Comparison of ENCODE assay signal across 34 cellular contexts in genomic region chr17:21300601-21301571, GRCh38. TPM values are rescaled to one million over a fixed set of nuclear protein-coding genes. Genes with fewer than 3 reads are reported as not detected.
A peak's percentile ranks its signal among the peaks of the same experiment; 100 is the strongest.
DNase-seq lines count a peak whose midpoint lies in the region; ATAC-seq, FAIRE-seq and TF ChIP-seq lines count a peak whose summit lies in the region.
"Had no signal": no experiment of that assay in that cellular context is flagged by ENCODE, and none has a peak within 500 bp of the region (broad histone marks: within the 10 kb centered on the region; RNA-seq: fewer than 3 reads in every experiment).

No MANE protein-coding gene starts in this region.

- H3K36me3 ChIP-seq in bronchial epithelial cell (ENCODE audit: control insufficient read depth, insufficient read depth, low read length), result peaks cover 26% of the 10 kb centered on the region
- H3K36me3 ChIP-seq in neuronal stem cell (replicated peaks in 1 of 2; ENCODE audit: control insufficient read depth in 2 of 2, insufficient read depth in 2 of 2, low read length in 2 of 2), result peaks cover 7 to 36% of the 10 kb centered on the region in 2 donors

- WGBS in neuronal stem cell (ENCODE audit: extremely low coverage in 2 of 2, insufficient read length in 2 of 2, insufficient replicate concordance in 1 of 2), 2 donors, result no CpG with 5 or more reads among the region's 31 CpGs

- H3K4me2 ChIP-seq in neuronal stem cell (ENCODE audit: insufficient read depth, low read length, poor library complexity, severe bottlenecking), result no peak overlapping the region
- H3K4me2 ChIP-seq: GM23338 had no signal

- H3K79me1 ChIP-seq in neuronal stem cell (ENCODE audit: low read depth, low read length), result peaks cover 5% of the 10 kb centered on the region

- H3K27ac Mint-ChIP-seq in natural killer cell treated with Interleukin-12 subunit alpha and Interleukin-12 subunit beta and Interleukin-15 and Interleukin-18, amount 100 ng/mL, for 72 hours, result no peak overlapping the region
- H3K27ac Mint-ChIP-seq in natural killer cell, result peak overlapping the region in 1 of 2 donors; percentile 4
- H3K27ac Mint-ChIP-seq: activated CD8-positive, alpha-beta T cell treated with anti-CD3 and anti-CD28 coated beads, Interleukin-2, amount 10 ng/mL, durations not matched to agents 7 days and 5 days; activated naive CD4-positive, alpha-beta T cell treated with anti-CD3 and anti-CD28 coated beads, Interleukin-2, amount 50 U/mL, for 24 hours; activated T-helper 2 cell treated with anti-CD3 and anti-CD28 coated beads, Interferon-gamma antibody, Interleukin-2, Interleukin-4, amounts not matched to agents 10 μg/mL and 5 μg/mL and 100 μg/mL, durations not matched to agents 14 hours and 24 hours and 36 hours; GM23338; type B pancreatic cell had no signal

- no peak overlapping the region for H4K8ac ChIP-seq in neuronal stem cell (ENCODE audit: low read depth, low read length)

- peak overlapping the region; percentile 54 for H3K9ac ChIP-seq in neuronal stem cell (ENCODE audit: low read depth, low read length, poor library complexity)

- H4K91ac ChIP-seq in neuronal stem cell (ENCODE audit: low read depth, low read length, poor library complexity), result peak overlapping the region; percentile 31

- no peaks in the 10 kb centered on the region for H3K4me1 ChIP-seq in neuronal stem cell (ENCODE audit: control insufficient read depth in 2 of 2, insufficient read depth in 1 of 2, low read depth in 1 of 2, low read length in 2 of 2)
- H3K4me1 ChIP-seq: SJSA1 had no signal

- peaks cover 0 to 16% of the 10 kb centered on the region in 2 donors for H3K9me3 ChIP-seq in neuronal stem cell (replicated peaks in 1 of 2; ENCODE audit: control insufficient read depth in 2 of 2, insufficient read depth in 1 of 2, low read depth in 1 of 2, low read length in 2 of 2)

- H3K27ac ChIP-seq in neuronal stem cell (replicated peaks; ENCODE audit: low read length), result no peak overlapping the region
- H3K27ac ChIP-seq: cardiac muscle cell, coronary artery, HL-60, SJSA1, WERI-Rb-1 had no signal

- peak overlapping the region; percentile 76 for H3K14ac ChIP-seq in neuronal stem cell (ENCODE audit: low read length)

- no peak overlapping the region for H3K4me3 ChIP-seq in bronchial epithelial cell (ENCODE audit: low read depth, low read length)
- H3K4me3 ChIP-seq in neuronal stem cell (ENCODE audit: low read length in 2 of 2), result peak overlapping the region in 1 of 2 donors; percentile 18
- H3K4me3 ChIP-seq: cardiac muscle cell, coronary artery, GM23338, SJSA1 had no signal

- peaks cover 5 to 30% of the 10 kb centered on the region in 2 donors for H3K4me1 Mint-ChIP-seq in natural killer cell treated with Interleukin-12 subunit alpha and Interleukin-12 subunit beta and Interleukin-15 and Interleukin-18, amount 100 ng/mL, for 72 hours (ENCODE audit: low read depth in 2 of 2)
- H3K4me1 Mint-ChIP-seq in natural killer cell, result peaks cover 18 to 31% of the 10 kb centered on the region in 2 donors
- H3K4me1 Mint-ChIP-seq: activated naive CD4-positive, alpha-beta T cell treated with anti-CD3 and anti-CD28 coated beads, Interleukin-2, amount 50 U/mL, for 24 hours had no signal

- peak; percentile 68 for FAIRE-seq in bronchial epithelial cell (lab: Jason Lieb, UNC)
- FAIRE-seq: A204.1 had no signal

- H3K4ac ChIP-seq in neuronal stem cell (ENCODE audit: low read length), result no peak overlapping the region

- H3K27me3 ChIP-seq in bronchial epithelial cell (ENCODE audit: control insufficient read depth, insufficient read depth, low read length) (no peaks in the 10 kb centered on the region), neuronal stem cell (ENCODE audit: control insufficient read depth in 3 of 3, insufficient read depth in 3 of 3, low read depth in 1 of 3, low read length in 3 of 3) (no peaks in the 10 kb centered on the region)
- H3K27me3 ChIP-seq: cardiac muscle cell, SJSA1 had no signal

- peak overlapping the region; percentile 68 for H2BK120ac ChIP-seq in neuronal stem cell (ENCODE audit: low read depth, low read length)

- no peak overlapping the region for H2BK15ac ChIP-seq in neuronal stem cell (ENCODE audit: low read length)

- peaks cover 3% of the 10 kb centered on the region for H3K9me3 Mint-ChIP-seq in natural killer cell treated with Interleukin-12 subunit alpha and Interleukin-12 subunit beta and Interleukin-15 and Interleukin-18, amount 100 ng/mL, for 72 hours
- no peaks in the 10 kb centered on the region for H3K9me3 Mint-ChIP-seq in natural killer cell
- H3K9me3 Mint-ChIP-seq: activated naive CD4-positive, alpha-beta T cell treated with anti-CD3 and anti-CD28 coated beads, Interleukin-2, amount 50 U/mL, for 24 hours; type B pancreatic cell had no signal

- H3K23ac ChIP-seq in neuronal stem cell (ENCODE audit: low read depth, low read length, poor library complexity), result peak overlapping the region; percentile 78

- H2BK5ac ChIP-seq in neuronal stem cell (ENCODE audit: low read length), result peak overlapping the region; percentile 33

- no peaks in the 10 kb centered on the region for H3K27me3 Mint-ChIP-seq in natural killer cell treated with Interleukin-12 subunit alpha and Interleukin-12 subunit beta and Interleukin-15 and Interleukin-18, amount 100 ng/mL, for 72 hours
- no peaks in the 10 kb centered on the region for H3K27me3 Mint-ChIP-seq in natural killer cell (ENCODE audit: low read depth in 2 of 2)
- H3K27me3 Mint-ChIP-seq: activated naive CD4-positive, alpha-beta T cell treated with anti-CD3 and anti-CD28 coated beads, Interleukin-2, amount 50 U/mL, for 24 hours; CD4-positive, alpha-beta memory T cell; progenitor cell of endocrine pancreas; type B pancreatic cell had no signal

- no peak for ATAC-seq in natural killer cell treated with Interleukin-12 subunit alpha and Interleukin-12 subunit beta and Interleukin-15 and Interleukin-18, amount 100 ng/mL, for 72 hours
- ATAC-seq in natural killer cell, result no peak
- no peak for ATAC-seq in GM18858 (IDR thresholded peaks at IDR 0.05; ENCODE audit: unreplicated experiment)
- ATAC-seq in HG02623 (IDR thresholded peaks at IDR 0.05; ENCODE audit: unreplicated experiment), result no peak
- ATAC-seq: activated CD8-positive, alpha-beta T cell treated with anti-CD3 and anti-CD28 coated beads, Interleukin-2, amount 10 ng/mL, durations not matched to agents 7 days and 5 days; GM23338; left lobe of liver; Panc1; sciatic nerve had no signal

- H2AFZ ChIP-seq in neuronal stem cell (ENCODE audit: low read length), result no peak overlapping the region
- H2AFZ ChIP-seq: GM23338 had no signal

- H3K36me3 Mint-ChIP-seq in natural killer cell treated with Interleukin-12 subunit alpha and Interleukin-12 subunit beta and Interleukin-15 and Interleukin-18, amount 100 ng/mL, for 72 hours, result no peaks in the 10 kb centered on the region
- peaks cover 13% of the 10 kb centered on the region for H3K36me3 Mint-ChIP-seq in natural killer cell

- DNase-seq in natural killer cell treated with Interleukin-12 subunit alpha and Interleukin-12 subunit beta and Interleukin-15 and Interleukin-18, amount 100 ng/mL, for 72 hours (ENCODE audit: low spot score), result peak; percentile 58
- no peak for DNase-seq in natural killer cell
- no peak for DNase-seq in bronchial epithelial cell (ENCODE audit: low read depth)
- DNase-seq in neuronal stem cell (ENCODE audit: low spot score), result no peak
- DNase-seq in T-helper 1 cell, result no peak
- no peak for DNase-seq in HT-29 (ENCODE audit: low spot score)
- DNase-seq: activated CD4-positive, alpha-beta T cell treated with anti-CD3 and anti-CD28 coated beads for 4 hours; activated CD8-positive, alpha-beta T cell treated with anti-CD3 and anti-CD28 coated beads, Interleukin-2, amount 10 ng/mL, durations not matched to agents 7 days and 5 days; effector CD8-positive, alpha-beta T cell; Kasumi-1; mesendoderm; NCI-H1436; NCI-H2081 treated with DMSO at 0.1 percent for 48 hours; NCI-H2227 treated with DMSO at 0.1 percent for 48 hours; stimulated activated CD4-positive, alpha-beta T cell treated with anti-CD3 and anti-CD28 coated beads, Interleukin-12 subunit alpha, Interleukin-12 subunit beta, amount 100 ng/mL, for 4 hours; stimulated activated CD4-positive, alpha-beta T cell treated with anti-CD3 and anti-CD28 coated beads, Interleukin-4, amount 100 ng/mL, for 1 hour; T1000; WERI-Rb-1 had no signal

- H2AK5ac ChIP-seq in neuronal stem cell (ENCODE audit: low read depth, low read length), result peak overlapping the region; percentile 60

- TF ChIP-seq CTCF in natural killer cell (IDR thresholded peaks at IDR 0.05) (no peak), bronchial epithelial cell (IDR thresholded peaks at IDR 0.05; ENCODE audit: insufficient read depth, low read length, severe bottlenecking) (no peak)

- H3K4me3 Mint-ChIP-seq in natural killer cell treated with Interleukin-12 subunit alpha and Interleukin-12 subunit beta and Interleukin-15 and Interleukin-18, amount 100 ng/mL, for 72 hours, result no peak overlapping the region
- no peak overlapping the region for H3K4me3 Mint-ChIP-seq in natural killer cell
- H3K4me3 Mint-ChIP-seq: activated CD8-positive, alpha-beta T cell treated with anti-CD3 and anti-CD28 coated beads, Interleukin-2, amount 10 ng/mL, durations not matched to agents 7 days and 5 days; activated naive CD4-positive, alpha-beta T cell treated with anti-CD3 and anti-CD28 coated beads, Interleukin-2, amount 50 U/mL, for 24 hours; GM23338; type B pancreatic cell had no signal

- no peak overlapping the region for H2BK12ac ChIP-seq in neuronal stem cell (ENCODE audit: low read length)

- intact Hi-C loops in natural killer cell (cut with micrococcal nuclease), result no loop called here

- peak overlapping the region; percentile 61 for H3K18ac ChIP-seq in neuronal stem cell (ENCODE audit: low read length)

RNA-seq across cellular contexts. Expression of gene MAP2K3, which starts 16.4 kb away (rescaled TPM):
- 10 to 100 TPM; 92.9 to 98.3 TPM for total RNA-seq in natural killer cell treated with Interleukin-12 subunit alpha and Interleukin-12 subunit beta and Interleukin-15 and Interleukin-18, amount 100 ng/mL, for 72 hours
- total RNA-seq in natural killer cell (100 to 1,000 TPM; 139 to 165 (median 162) TPM), bronchial epithelial cell (5.3 and 7.7 TPM in 2 replicates)
- 10.2 TPM for polyA plus RNA-seq in neuronal stem cell (2013, experiment 1 of 2)
- 10.8 TPM for polyA plus RNA-seq in neuronal stem cell (2013, experiment 2 of 2)
- total RNA-seq in HT-29 (2014; rRNA removed; shearing (Covaris generic)), result 65.0 and 89.9 TPM in 2 replicates

RNA-seq across cellular contexts. Expression of gene NATD1, which starts 47.7 kb away (rescaled TPM):
- total RNA-seq in natural killer cell treated with Interleukin-12 subunit alpha and Interleukin-12 subunit beta and Interleukin-15 and Interleukin-18, amount 100 ng/mL, for 72 hours, result 1 to 10 TPM; 1.9 to 3.0 TPM
- total RNA-seq in natural killer cell, result 10 to 100 TPM; 10.9 to 16.3 (median 14.1) TPM
- total RNA-seq in bronchial epithelial cell, result 0.53 and 0.77 TPM in 2 replicates
- 8.8 TPM for polyA plus RNA-seq in neuronal stem cell (2013, experiment 1 of 2)
- 8.8 TPM for polyA plus RNA-seq in neuronal stem cell (2013, experiment 2 of 2)
- 0.97 and 1.1 TPM in 2 replicates for total RNA-seq in HT-29 (2014; rRNA removed; shearing (Covaris generic))
